ENCODE assay signal across 17 cellular contexts in the genomic region with DNA sequence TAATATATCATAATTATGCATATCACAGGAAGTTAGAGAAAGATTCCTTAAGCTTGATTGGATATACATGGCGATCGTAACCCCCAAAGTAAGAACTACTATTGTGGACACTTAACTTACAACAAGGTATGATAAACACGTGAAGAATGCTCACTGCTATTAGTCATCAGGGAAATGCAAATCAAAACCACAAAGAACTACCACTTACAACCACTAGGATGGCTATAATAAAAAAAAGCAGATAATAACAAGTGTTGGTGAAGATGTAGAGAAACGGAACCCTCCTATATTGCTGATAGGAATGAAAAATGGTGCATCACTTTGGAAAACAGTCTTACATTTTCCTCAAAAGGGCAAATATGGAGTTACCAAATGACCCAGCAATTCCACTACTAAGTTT.
DNase-seq lines count a peak whose midpoint lies in the region; TF ChIP-seq lines count a peak whose summit lies in the region.
"Had no signal": no experiment of that assay in that cellular context is flagged by ENCODE, and none has a peak within 500 bp of the region (broad histone marks: within the 10 kb centered on the region; RNA-seq: fewer than 3 reads in every experiment).

No MANE protein-coding gene starts in this region.

- H3K27me3 Mint-ChIP-seq in activated T-helper 1 cell treated with anti-CD3 and anti-CD28 coated beads, Interleukin-12 subunit alpha, Interleukin-12 subunit beta, Interleukin-2, Interleukin-4 antibody, amounts not matched to agents 30 ng/mL and 10 ng/mL and 1 ng/mL, durations not matched to agents 14 hours and 24 hours and 36 hours (ENCODE audit: insufficient read depth) = no peaks in the 10 kb centered on the region

- in situ Hi-C loops in brain microvascular endothelial cell (cut with HindIII; ENCODE audit: low pct_ligation_motif_present, low sequenced_read_pairs) = no loop called here

- no peaks in the 10 kb centered on the region for H3K4me1 Mint-ChIP-seq in activated T-helper 1 cell treated with anti-CD3 and anti-CD28 coated beads, Interleukin-12 subunit alpha, Interleukin-12 subunit beta, Interleukin-2, Interleukin-4 antibody, amounts not matched to agents 30 ng/mL and 10 ng/mL and 1 ng/mL, durations not matched to agents 14 hours and 24 hours and 36 hours (ENCODE audit: low read depth)

- no peak for TF ChIP-seq POLR2A in Peyer's patch (IDR thresholded peaks at IDR 0.05)

- peaks cover 39% of the 10 kb centered on the region for H3K9me3 Mint-ChIP-seq in activated T-helper 1 cell treated with anti-CD3 and anti-CD28 coated beads, Interleukin-12 subunit alpha, Interleukin-12 subunit beta, Interleukin-2, Interleukin-4 antibody, amounts not matched to agents 30 ng/mL and 10 ng/mL and 1 ng/mL, durations not matched to agents 14 hours and 24 hours and 36 hours

- intact Hi-C loops in activated T-helper 1 cell treated with anti-CD3 and anti-CD28 coated beads, Interleukin-12 subunit alpha, Interleukin-12 subunit beta, Interleukin-2, Interleukin-4 antibody, amounts not matched to agents 30 ng/mL and 10 ng/mL and 1 ng/mL, durations not matched to agents 14 hours and 24 hours and 36 hours (cut with micrococcal nuclease) = no loop called here

- H3K9me3 ChIP-seq in Peyer's patch = peaks cover 0 to 17% (median 3%) of the 10 kb centered on the region in 4 donors

- peak; percentile 8 for TF ChIP-seq CTCF in brain microvascular endothelial cell (IDR thresholded peaks at IDR 0.05; ENCODE audit: low read depth, low read length, missing control alignments)
- TF ChIP-seq CTCF in Peyer's patch (IDR thresholded peaks at IDR 0.05) = peak in 2 of 6 experiments; percentile 3 to 15

- H3K27me3 ChIP-seq in brain microvascular endothelial cell (replicated peaks) = no peaks in the 10 kb centered on the region
- H3K27me3 ChIP-seq in Peyer's patch = no peaks in the 10 kb centered on the region
- H3K27me3 ChIP-seq: gastrocnemius medialis, sigmoid colon had no signal

- no peaks in the 10 kb centered on the region for H3K36me3 ChIP-seq in brain microvascular endothelial cell (replicated peaks)
- H3K36me3 ChIP-seq in Peyer's patch = peaks cover 0 to 3% (median 0%) of the 10 kb centered on the region in 3 donors
- H3K36me3 ChIP-seq: sigmoid colon had no signal

- H3K27ac ChIP-seq in brain microvascular endothelial cell = no peak overlapping the region
- H3K27ac ChIP-seq in Peyer's patch = no peak overlapping the region
- H3K27ac ChIP-seq: gastrocnemius medialis, sigmoid colon, thoracic aorta had no signal

- no peaks in the 10 kb centered on the region for H3K4me1 ChIP-seq in Peyer's patch
- H3K4me1 ChIP-seq: gastrocnemius medialis, sigmoid colon had no signal

- H3K4me3 ChIP-seq in brain microvascular endothelial cell (ENCODE audit: low read depth, low read length) (no peak overlapping the region), Peyer's patch (no peak overlapping the region)
- H3K4me3 ChIP-seq: gastrocnemius medialis, GM23338, sigmoid colon, thoracic aorta had no signal

- DNase-seq in Daoy (ENCODE audit: low read depth) (peak; percentile 17), LHCN-M2 (ENCODE audit: low read depth) (peak; percentile 22), brain microvascular endothelial cell (peak; percentile 18), kidney tubule cell (ENCODE audit: low spot score) (peak; percentile 69), Peyer's patch (no peak), COR-L47 (lab: John Stamatoyannopoulos, UW) (no peak), mucosa of gallbladder (ENCODE audit: low spot score) (no peak)
- DNase-seq in activated T-helper 1 cell treated with anti-CD3 and anti-CD28 coated beads, Interleukin-12 subunit alpha, Interleukin-12 subunit beta, Interleukin-2, Interleukin-4 antibody, amounts not matched to agents 30 ng/mL and 10 ng/mL and 1 ng/mL, durations not matched to agents 14 hours and 24 hours and 36 hours (ENCODE audit: low spot score) = no peak
- DNase-seq: effector CD8-positive, alpha-beta T cell; gastrocnemius medialis; KG1; NCI-H1436 treated with DMSO at 0.1 percent for 48 hours; NCI-H510A; sigmoid colon; stimulated activated CD4-positive, alpha-beta T cell treated with anti-CD3 and anti-CD28 coated beads, Interleukin-4, amount 100 ng/mL, for 24 hours had no signal

- H3K4me3 Mint-ChIP-seq in activated T-helper 1 cell treated with anti-CD3 and anti-CD28 coated beads, Interleukin-12 subunit alpha, Interleukin-12 subunit beta, Interleukin-2, Interleukin-4 antibody, amounts not matched to agents 30 ng/mL and 10 ng/mL and 1 ng/mL, durations not matched to agents 14 hours and 24 hours and 36 hours = no peak overlapping the region
- H3K4me3 Mint-ChIP-seq: GM23338 had no signal

- H3K36me3 Mint-ChIP-seq in activated T-helper 1 cell treated with anti-CD3 and anti-CD28 coated beads, Interleukin-12 subunit alpha, Interleukin-12 subunit beta, Interleukin-2, Interleukin-4 antibody, amounts not matched to agents 30 ng/mL and 10 ng/mL and 1 ng/mL, durations not matched to agents 14 hours and 24 hours and 36 hours (ENCODE audit: low read depth) = peaks cover 6% of the 10 kb centered on the region

- no peak overlapping the region for H3K27ac Mint-ChIP-seq in activated T-helper 1 cell treated with anti-CD3 and anti-CD28 coated beads, Interleukin-12 subunit alpha, Interleukin-12 subunit beta, Interleukin-2, Interleukin-4 antibody, amounts not matched to agents 30 ng/mL and 10 ng/mL and 1 ng/mL, durations not matched to agents 14 hours and 24 hours and 36 hours
- H3K27ac Mint-ChIP-seq: GM23338 had no signal

Comparison
In these comparisons a context has a peak if more than half of its experiments do, and no peak if none do; other contexts are left out.
1. DNase-seq: peak in Daoy (single experiment), LHCN-M2 (single experiment), brain microvascular endothelial cell (single experiment) and kidney tubule cell (single experiment); none in Peyer's patch (0 of 3), COR-L47 (single experiment), activated T-helper 1 cell treated with anti-CD3 and anti-CD28 coated beads, Interleukin-12 subunit alpha, Interleukin-12 subunit beta, Interleukin-2, Interleukin-4 antibody, amounts not matched to agents 30 ng/mL and 10 ng/mL and 1 ng/mL, durations not matched to agents 14 hours and 24 hours and 36 hours (single experiment) and mucosa of gallbladder (single experiment).